ENCODE assay signal across 1 cellular context in the genomic region with DNA sequence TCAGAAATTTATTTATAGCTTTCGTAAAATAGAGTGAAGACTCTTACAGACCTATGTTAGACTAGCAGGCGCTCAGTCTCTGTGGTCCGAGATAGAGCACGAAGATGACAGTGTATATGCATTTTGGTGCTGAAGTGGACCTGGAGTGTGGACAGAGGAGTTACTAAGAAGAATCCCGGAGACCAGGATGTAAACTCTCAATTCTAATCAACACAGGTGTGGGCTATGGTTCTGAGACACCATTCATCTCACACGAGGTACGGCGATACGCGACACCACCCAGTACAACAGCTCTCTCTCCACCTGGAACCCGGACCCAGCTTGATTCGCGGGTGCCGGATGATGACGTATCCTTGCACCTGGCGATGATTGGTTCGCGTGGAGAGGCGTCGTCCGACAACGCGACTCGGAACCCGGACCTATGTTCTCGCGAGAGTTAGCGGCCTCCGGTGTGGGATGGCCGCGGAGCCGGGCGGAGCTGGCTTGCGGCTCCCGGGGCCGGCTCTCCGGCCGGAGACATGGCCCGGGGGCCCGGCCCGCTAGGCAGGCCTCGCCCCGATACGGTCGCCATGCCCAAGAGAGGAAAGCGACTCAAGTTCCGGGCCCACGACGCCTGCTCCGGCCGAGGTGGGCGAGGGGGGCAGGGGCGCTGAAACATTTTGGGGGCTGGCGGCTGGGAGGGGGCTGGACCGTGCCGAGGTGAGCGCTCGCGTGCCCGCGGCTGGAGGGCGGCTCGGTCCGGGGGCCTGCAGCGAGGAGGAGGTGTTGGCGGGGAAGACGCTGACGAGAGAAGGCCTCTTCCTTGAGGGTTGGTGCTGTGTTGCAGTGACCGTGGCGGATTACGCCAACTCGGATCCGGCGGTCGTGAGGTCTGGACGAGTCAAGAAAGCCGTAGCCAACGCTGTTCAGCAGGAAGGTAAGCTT.
TF ChIP-seq lines count a peak whose summit lies in the region.

TMEM183A (plus strand) TSS at position 427 of the 924 bp plus-strand sequence; CDS start at position 519, 92 bp downstream.

TF ChIP-seq in HepG2, 621 proteins besides CTCF, POLR2A, EP300 and RAD21 (continued from another document and continues in another):
- TF ChIP-seq, protein P1, sequence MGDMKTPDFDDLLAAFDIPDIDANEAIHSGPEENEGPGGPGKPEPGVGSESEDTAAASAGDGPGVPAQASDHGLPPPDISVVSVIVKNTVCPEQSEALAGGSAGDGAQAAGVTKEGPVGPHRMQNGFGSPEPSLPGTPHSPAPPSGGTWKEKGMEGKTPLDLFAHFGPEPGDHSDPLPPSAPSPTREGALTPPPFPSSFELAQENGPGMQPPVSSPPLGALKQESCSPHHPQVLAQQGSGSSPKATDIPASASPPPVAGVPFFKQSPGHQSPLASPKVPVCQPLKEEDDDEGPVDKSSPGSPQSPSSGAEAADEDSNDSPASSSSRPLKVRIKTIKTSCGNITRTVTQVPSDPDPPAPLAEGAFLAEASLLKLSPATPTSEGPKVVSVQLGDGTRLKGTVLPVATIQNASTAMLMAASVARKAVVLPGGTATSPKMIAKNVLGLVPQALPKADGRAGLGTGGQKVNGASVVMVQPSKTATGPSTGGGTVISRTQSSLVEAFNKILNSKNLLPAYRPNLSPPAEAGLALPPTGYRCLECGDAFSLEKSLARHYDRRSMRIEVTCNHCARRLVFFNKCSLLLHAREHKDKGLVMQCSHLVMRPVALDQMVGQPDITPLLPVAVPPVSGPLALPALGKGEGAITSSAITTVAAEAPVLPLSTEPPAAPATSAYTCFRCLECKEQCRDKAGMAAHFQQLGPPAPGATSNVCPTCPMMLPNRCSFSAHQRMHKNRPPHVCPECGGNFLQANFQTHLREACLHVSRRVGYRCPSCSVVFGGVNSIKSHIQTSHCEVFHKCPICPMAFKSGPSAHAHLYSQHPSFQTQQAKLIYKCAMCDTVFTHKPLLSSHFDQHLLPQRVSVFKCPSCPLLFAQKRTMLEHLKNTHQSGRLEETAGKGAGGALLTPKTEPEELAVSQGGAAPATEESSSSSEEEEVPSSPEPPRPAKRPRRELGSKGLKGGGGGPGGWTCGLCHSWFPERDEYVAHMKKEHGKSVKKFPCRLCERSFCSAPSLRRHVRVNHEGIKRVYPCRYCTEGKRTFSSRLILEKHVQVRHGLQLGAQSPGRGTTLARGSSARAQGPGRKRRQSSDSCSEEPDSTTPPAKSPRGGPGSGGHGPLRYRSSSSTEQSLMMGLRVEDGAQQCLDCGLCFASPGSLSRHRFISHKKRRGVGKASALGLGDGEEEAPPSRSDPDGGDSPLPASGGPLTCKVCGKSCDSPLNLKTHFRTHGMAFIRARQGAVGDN (CRISPR knock-in tag; IDR thresholded peaks at IDR 0.05): peak; percentile 87
- TF ChIP-seq RORA (CRISPR knock-in tag; IDR thresholded peaks at IDR 0.05) (no peak), ELF3 (CRISPR knock-in tag; IDR thresholded peaks at IDR 0.05) (no peak), PHF8 (CRISPR knock-in tag; IDR thresholded peaks at IDR 0.05) (peak; percentile 76), PCBP2 (optimal IDR thresholded peaks at IDR 0.05; ENCODE audit: low read depth, low read length, poor library complexity, severe bottlenecking) (no peak), TARDBP (CRISPR knock-in tag; IDR thresholded peaks at IDR 0.05) (peak; percentile 39; the same call in 1 of the 2 replicates), ZNF607 (CRISPR knock-in tag; IDR thresholded peaks at IDR 0.05; ENCODE audit: borderline replicate concordance) (peak; percentile 38; the same call in 1 of the 2 replicates), NFYB (CRISPR knock-in tag; IDR thresholded peaks at IDR 0.05) (peak; percentile 98), ATF7 (IDR thresholded peaks at IDR 0.05) (peak; percentile 67), ATF7 (CRISPR knock-in tag; IDR thresholded peaks at IDR 0.05) (no peak), ZNF556 (CRISPR knock-in tag; IDR thresholded peaks at IDR 0.05; ENCODE audit: borderline replicate concordance) (peak; percentile 79; the same call in 1 of the 2 replicates), ZNF224 (CRISPR knock-in tag; IDR thresholded peaks at IDR 0.05) (no peak), SRSF4 (IDR thresholded peaks at IDR 0.05; ENCODE audit: low read depth, low read length, poor library complexity, severe bottlenecking) (no peak), ZNF335 (CRISPR knock-in tag; IDR thresholded peaks at IDR 0.05) (peak; percentile 38; the same call in 1 of the 2 replicates), PRDM4 (CRISPR knock-in tag; IDR thresholded peaks at IDR 0.05; ENCODE audit: borderline replicate concordance) (no peak), PRDM10 (CRISPR knock-in tag; IDR thresholded peaks at IDR 0.05; ENCODE audit: low read depth) (no peak), BRCA1 (CRISPR knock-in tag; IDR thresholded peaks at IDR 0.05) (no peak), THAP7 (CRISPR knock-in tag; IDR thresholded peaks at IDR 0.05) (peak; percentile 78; the same call in 1 of the 2 replicates), ZNF724P (CRISPR knock-in tag; IDR thresholded peaks at IDR 0.05; ENCODE audit: borderline replicate concordance) (no peak), ZNF501 (CRISPR knock-in tag; IDR thresholded peaks at IDR 0.05) (peak; percentile 83), ZNF253 (CRISPR knock-in tag; IDR thresholded peaks at IDR 0.05; ENCODE audit: borderline replicate concordance) (peak; percentile 21; the same call in 1 of the 2 replicates), SNRNP70 (IDR thresholded peaks at IDR 0.05; ENCODE audit: low read depth, low read length) (no peak), ZNF777 (CRISPR knock-in tag; IDR thresholded peaks at IDR 0.05) (no peak), ZNF83 (CRISPR knock-in tag; IDR thresholded peaks at IDR 0.05; ENCODE audit: borderline replicate concordance) (no peak), TBP (CRISPR knock-in tag; IDR thresholded peaks at IDR 0.05) (no peak)
- TF ChIP-seq, protein P2, sequence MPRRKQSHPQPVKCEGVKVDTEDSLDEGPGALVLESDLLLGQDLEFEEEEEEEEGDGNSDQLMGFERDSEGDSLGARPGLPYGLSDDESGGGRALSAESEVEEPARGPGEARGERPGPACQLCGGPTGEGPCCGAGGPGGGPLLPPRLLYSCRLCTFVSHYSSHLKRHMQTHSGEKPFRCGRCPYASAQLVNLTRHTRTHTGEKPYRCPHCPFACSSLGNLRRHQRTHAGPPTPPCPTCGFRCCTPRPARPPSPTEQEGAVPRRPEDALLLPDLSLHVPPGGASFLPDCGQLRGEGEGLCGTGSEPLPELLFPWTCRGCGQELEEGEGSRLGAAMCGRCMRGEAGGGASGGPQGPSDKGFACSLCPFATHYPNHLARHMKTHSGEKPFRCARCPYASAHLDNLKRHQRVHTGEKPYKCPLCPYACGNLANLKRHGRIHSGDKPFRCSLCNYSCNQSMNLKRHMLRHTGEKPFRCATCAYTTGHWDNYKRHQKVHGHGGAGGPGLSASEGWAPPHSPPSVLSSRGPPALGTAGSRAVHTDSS (CRISPR knock-in tag; conservative IDR thresholded peaks at IDR 0.05): no peak
- TF ChIP-seq, protein P3, sequence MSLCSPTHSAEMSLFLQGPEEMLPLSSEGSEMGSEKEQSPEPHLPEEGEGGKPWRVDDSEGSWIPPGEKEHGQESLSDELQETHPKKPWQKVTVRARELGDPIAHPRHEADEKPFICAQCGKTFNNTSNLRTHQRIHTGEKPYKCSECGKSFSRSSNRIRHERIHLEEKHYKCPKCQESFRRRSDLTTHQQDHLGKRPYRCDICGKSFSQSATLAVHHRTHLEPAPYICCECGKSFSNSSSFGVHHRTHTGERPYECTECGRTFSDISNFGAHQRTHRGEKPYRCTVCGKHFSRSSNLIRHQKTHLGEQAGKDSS (CRISPR knock-in tag; IDR thresholded peaks at IDR 0.05; ENCODE audit: borderline replicate concordance, low read depth): peak; percentile 25; the same call in 1 of the 2 replicates
- TF ChIP-seq, protein P4, sequence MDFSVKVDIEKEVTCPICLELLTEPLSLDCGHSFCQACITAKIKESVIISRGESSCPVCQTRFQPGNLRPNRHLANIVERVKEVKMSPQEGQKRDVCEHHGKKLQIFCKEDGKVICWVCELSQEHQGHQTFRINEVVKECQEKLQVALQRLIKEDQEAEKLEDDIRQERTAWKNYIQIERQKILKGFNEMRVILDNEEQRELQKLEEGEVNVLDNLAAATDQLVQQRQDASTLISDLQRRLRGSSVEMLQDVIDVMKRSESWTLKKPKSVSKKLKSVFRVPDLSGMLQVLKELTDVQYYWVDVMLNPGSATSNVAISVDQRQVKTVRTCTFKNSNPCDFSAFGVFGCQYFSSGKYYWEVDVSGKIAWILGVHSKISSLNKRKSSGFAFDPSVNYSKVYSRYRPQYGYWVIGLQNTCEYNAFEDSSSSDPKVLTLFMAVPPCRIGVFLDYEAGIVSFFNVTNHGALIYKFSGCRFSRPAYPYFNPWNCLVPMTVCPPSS (IDR thresholded peaks at IDR 0.05): no peak
- TF ChIP-seq, protein P5, sequence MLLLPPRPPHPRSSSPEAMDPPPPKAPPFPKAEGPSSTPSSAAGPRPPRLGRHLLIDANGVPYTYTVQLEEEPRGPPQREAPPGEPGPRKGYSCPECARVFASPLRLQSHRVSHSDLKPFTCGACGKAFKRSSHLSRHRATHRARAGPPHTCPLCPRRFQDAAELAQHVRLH (CRISPR knock-in tag; IDR thresholded peaks at IDR 0.05; ENCODE audit: borderline replicate concordance, low read depth): peak; percentile 56; the same call in 1 of the 2 replicates
